ENCODE assay signal across 19 cellular contexts in genomic region chr18:49874238-49874637, GRCh38.
DNase-seq lines count a peak whose midpoint lies in the region; ATAC-seq and TF ChIP-seq lines count a peak whose summit lies in the region.
"Had no signal": no experiment of that assay in that cellular context is flagged by ENCODE, and none has a peak within 500 bp of the region (broad histone marks: within the 10 kb centered on the region; RNA-seq: fewer than 3 reads in every experiment).

No MANE protein-coding gene starts in this region.

- no peaks in the 10 kb centered on the region for H3K36me3 Mint-ChIP-seq in activated T-helper 17 cell treated with anti-CD3 and anti-CD28 coated beads, Interleukin-2, amount 50 U/mL, for 72 hours (ENCODE audit: low read depth)
- H3K36me3 Mint-ChIP-seq: brain, T-cell had no signal

- peak; percentile 91 for ATAC-seq in GM18511 (IDR thresholded peaks at IDR 0.05; ENCODE audit: unreplicated experiment)
- ATAC-seq in GM21825 (IDR thresholded peaks at IDR 0.05; ENCODE audit: unreplicated experiment), result peak; percentile 61
- ATAC-seq in activated T-helper 17 cell treated with anti-CD3 and anti-CD28 coated beads, Interleukin-2, amount 50 U/mL, for 72 hours (replicated peaks), result peak; percentile 42
- no peak for ATAC-seq in GM21381 (IDR thresholded peaks at IDR 0.05; ENCODE audit: unreplicated experiment)
- ATAC-seq: gastrocnemius medialis, Right ventricle myocardium inferior, T-cell had no signal

- peak; percentile 21 for DNase-seq in GM12864 (ENCODE audit: low read depth)
- DNase-seq in NCI-H526 treated with DMSO at 0.1 percent for 48 hours (lab: John Stamatoyannopoulos, UW), result no peak
- DNase-seq in C1 segment of cervical spinal cord (lab: John Stamatoyannopoulos, UW), result no peak
- DNase-seq: activated CD4-positive, alpha-beta T cell treated with anti-CD3 and anti-CD28 coated beads, Interleukin-2, amount 50 U/mL, for 1 hour; activated naive CD4-positive, alpha-beta T cell treated with anti-CD3 and anti-CD28 coated beads for 36 hours; activated T-cell treated with anti-CD3 and anti-CD28 coated beads for 4 hours; cortex of kidney; gastrocnemius medialis; NCI-H1694 treated with DMSO at 0.1 percent for 48 hours; posterior cingulate gyrus; stimulated activated CD4-positive, alpha-beta T cell treated with anti-CD3 and anti-CD28 coated beads, Interleukin-2, amount 100 ng/mL, for 24 hours; T-cell had no signal

- H3K9me3 Mint-ChIP-seq in activated T-helper 17 cell treated with anti-CD3 and anti-CD28 coated beads, Interleukin-2, amount 50 U/mL, for 72 hours, result no peaks in the 10 kb centered on the region
- H3K9me3 Mint-ChIP-seq: activated naive CD4-positive, alpha-beta T cell treated with anti-CD3 and anti-CD28 coated beads for 36 hours; nephron; T-cell had no signal

- TF ChIP-seq CTCF in GM12864 (IDR thresholded peaks at IDR 0.05; ENCODE audit: low read depth, low read length, missing control alignments), result no peak

- H3K27me3 Mint-ChIP-seq in activated T-helper 17 cell treated with anti-CD3 and anti-CD28 coated beads, Interleukin-2, amount 50 U/mL, for 72 hours, result peaks cover 9% of the 10 kb centered on the region

- H3K4me1 Mint-ChIP-seq in activated T-helper 17 cell treated with anti-CD3 and anti-CD28 coated beads, Interleukin-2, amount 50 U/mL, for 72 hours, result no peaks in the 10 kb centered on the region
- H3K4me1 Mint-ChIP-seq: nephron, T-cell had no signal

- H3K27ac Mint-ChIP-seq in activated T-helper 17 cell treated with anti-CD3 and anti-CD28 coated beads, Interleukin-2, amount 50 U/mL, for 72 hours, result no peak overlapping the region
- H3K27ac Mint-ChIP-seq: activated naive CD4-positive, alpha-beta T cell treated with anti-CD3 and anti-CD28 coated beads for 36 hours; nephron; T-cell had no signal

- no peak overlapping the region for H3K4me3 Mint-ChIP-seq in activated T-helper 17 cell treated with anti-CD3 and anti-CD28 coated beads, Interleukin-2, amount 50 U/mL, for 72 hours
- H3K4me3 Mint-ChIP-seq: activated naive CD4-positive, alpha-beta T cell treated with anti-CD3 and anti-CD28 coated beads for 36 hours; brain; nephron; T-cell had no signal

- no peak overlapping the region for H3K4me3 ChIP-seq in GM12864 (ENCODE audit: low read depth, low read length)
- H3K4me3 ChIP-seq: gastrocnemius medialis had no signal
